8 cellular contexts compared by ENCODE assay signal in genomic region chr17:8192070-8192815, GRCh38. TPM values are rescaled to one million over a fixed set of nuclear protein-coding genes. Genes with fewer than 3 reads are reported as not detected.
DNase-seq lines count a peak whose midpoint lies in the region; ATAC-seq and TF ChIP-seq lines count a peak whose summit lies in the region.

No MANE protein-coding gene starts in this region.

- H3K4me3 Mint-ChIP-seq in CD14-positive monocyte: no peak overlapping the region

- peaks cover 0 to 1% of the 10 kb centered on the region in 2 donors for H3K36me3 Mint-ChIP-seq in CD14-positive monocyte

- peaks cover 39% of the 10 kb centered on the region for H3K4me1 ChIP-seq in skeletal muscle satellite cell (ENCODE audit: control insufficient read depth, insufficient read depth, low read length)

- H3K4me1 Mint-ChIP-seq in CD14-positive monocyte: peaks cover 9% of the 10 kb centered on the region

- H3K9ac ChIP-seq in skeletal muscle satellite cell (ENCODE audit: low read depth, low read length): peak overlapping the region; percentile 26

- peak overlapping the region; percentile 48 for H3K4me3 ChIP-seq in choroid plexus epithelial cell (ENCODE audit: low read depth, low read length)
- H3K4me3 ChIP-seq in skeletal muscle satellite cell (ENCODE audit: low read length): peak overlapping the region; percentile 40

- peak; percentile 79 for DNase-seq in CD14-positive monocyte (ENCODE audit: low spot score)
- peak; percentile 92 for DNase-seq in NCI-H1694 (lab: John Stamatoyannopoulos, UW)
- peak in 3 of 5 experiments; percentile 36 to 94 (median 51) for DNase-seq in T-helper 2 cell
- DNase-seq in choroid plexus epithelial cell (ENCODE audit: low read depth): peak; percentile 97
- DNase-seq in inferior parietal cortex (ENCODE audit: extremely low spot score): peak; percentile 99
- DNase-seq in posterior vena cava (ENCODE audit: low spot score): no peak

- TF ChIP-seq CTCF in CD14-positive monocyte (IDR thresholded peaks at IDR 0.05) (no peak), choroid plexus epithelial cell (conservative IDR thresholded peaks at IDR 0.05; ENCODE audit: low read depth, low read length) (no peak)

- H3K9me3 Mint-ChIP-seq in CD14-positive monocyte: no peaks in the 10 kb centered on the region

- H3K9me3 ChIP-seq in skeletal muscle satellite cell (replicated peaks; ENCODE audit: low read length): no peaks in the 10 kb centered on the region

- ATAC-seq in GM21367 (IDR thresholded peaks at IDR 0.05; ENCODE audit: unreplicated experiment): peak; percentile 29

- no peaks in the 10 kb centered on the region for H3K36me3 ChIP-seq in skeletal muscle satellite cell (ENCODE audit: insufficient read depth, low read length)

- H3K27me3 Mint-ChIP-seq in CD14-positive monocyte (ENCODE audit: low read depth in 3 of 3): no peaks in the 10 kb centered on the region

- H3K27me3 ChIP-seq in skeletal muscle satellite cell (ENCODE audit: control insufficient read depth, insufficient read depth, low read length): no peaks in the 10 kb centered on the region

- intact Hi-C loops in CD14-positive monocyte (cut with micrococcal nuclease) (no loop called here), posterior vena cava (cut with DNase I) (no loop called here)

- no peak overlapping the region for H3K27ac Mint-ChIP-seq in CD14-positive monocyte

- peak overlapping the region; percentile 74 for H3K4me2 ChIP-seq in skeletal muscle satellite cell (ENCODE audit: low read length)

RNA-seq across cellular contexts. Expression of gene BORCS6, which starts 2.3 kb away (rescaled TPM):
- polyA plus RNA-seq in CD14-positive monocyte: 10 to 100 TPM; 13.9 to 14.1 TPM
- 5.5 and 6.1 TPM in 2 replicates for total RNA-seq in skeletal muscle satellite cell (2012; rRNA removed)
- total RNA-seq in posterior vena cava: 1 to 10 TPM; 4.5 to 5.6 TPM

RNA-seq across cellular contexts. Expression of gene TMEM107, which starts 16.1 kb away (rescaled TPM):
- polyA plus RNA-seq in CD14-positive monocyte: 10 to 100 TPM; 31.4 to 37.4 TPM
- 26.4 and 30.8 TPM in 2 replicates for total RNA-seq in skeletal muscle satellite cell (2012; rRNA removed)
- 10 to 100 TPM; 12.9 to 16.4 TPM for total RNA-seq in posterior vena cava

RNA-seq across cellular contexts. Expression of gene AURKB, which starts 18.1 kb away (rescaled TPM):
- polyA plus RNA-seq in CD14-positive monocyte: under 1 TPM; 0.38 to 0.79 TPM
- total RNA-seq in skeletal muscle satellite cell (2012; rRNA removed): 11.7 and 17.9 TPM in 2 replicates
- total RNA-seq in posterior vena cava: under 1 TPM in 1 of 2 donors, not detected in 1; 0.69 TPM

RNA-seq across cellular contexts. Expression of gene VAMP2, which starts 29.5 kb away (rescaled TPM):
- 10 to 100 TPM; 10.2 to 14.5 TPM for polyA plus RNA-seq in CD14-positive monocyte
- total RNA-seq in skeletal muscle satellite cell (2012; rRNA removed): 2.0 and 5.5 TPM in 2 replicates
- 10 to 100 TPM; 66.7 to 80.1 TPM for total RNA-seq in posterior vena cava

RNA-seq across cellular contexts. Expression of gene PER1, which starts 40.0 kb away (rescaled TPM):
- polyA plus RNA-seq in CD14-positive monocyte: 1 to 10 TPM; 5.6 to 9.6 TPM
- 12.7 and 28.2 TPM in 2 replicates for total RNA-seq in skeletal muscle satellite cell (2012; rRNA removed)
- 100 to 1,000 TPM; 203 to 206 TPM for total RNA-seq in posterior vena cava
